Comparison of ENCODE assay signal across 18 cellular contexts in the genomic region with DNA sequence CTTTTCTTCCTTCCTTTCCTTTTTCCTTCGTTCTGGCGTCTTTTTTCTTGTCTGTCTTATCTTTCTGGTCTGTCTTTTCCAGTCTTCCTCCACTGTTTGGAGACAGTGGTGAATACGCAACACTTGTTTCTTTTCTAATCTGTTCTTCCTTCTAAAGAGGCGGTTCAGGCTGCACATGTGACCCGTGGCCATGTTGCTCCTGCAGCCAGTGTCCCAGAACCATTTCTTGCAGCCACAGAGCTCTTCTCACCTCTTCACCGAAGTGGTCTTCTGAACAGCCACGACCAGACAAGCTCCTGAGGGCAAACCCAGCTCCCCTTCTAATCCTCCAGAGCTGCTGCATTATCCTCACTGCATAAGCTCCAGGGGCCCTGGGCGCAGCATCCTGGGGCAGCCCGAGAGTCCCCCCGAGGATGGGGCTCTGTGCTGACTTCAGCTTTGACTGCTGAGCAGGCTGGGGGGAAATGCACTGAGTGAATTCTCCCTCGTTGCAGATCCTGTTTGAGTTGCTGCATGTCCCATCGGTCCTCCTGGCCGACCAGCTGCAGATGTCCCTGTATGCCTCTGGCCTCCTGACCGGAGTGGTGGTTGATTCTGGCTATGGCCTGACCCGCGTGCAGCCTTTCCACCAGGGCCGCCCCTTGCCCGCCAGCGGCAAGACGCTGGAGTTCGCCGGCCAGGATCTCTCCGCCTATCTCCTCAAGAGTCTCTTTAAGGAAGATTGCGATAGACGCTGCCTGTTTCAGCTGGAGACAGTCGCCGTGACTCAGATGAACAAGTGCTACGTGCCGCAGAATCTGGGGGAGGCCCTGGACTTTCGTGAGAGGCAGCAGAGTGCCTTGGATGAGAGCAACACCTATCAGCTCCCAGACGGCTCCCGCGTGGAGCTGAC.
DNase-seq lines count a peak whose midpoint lies in the region; ATAC-seq and TF ChIP-seq lines count a peak whose summit lies in the region.
"Had no signal": no experiment of that assay in that cellular context is flagged by ENCODE, and none has a peak within 500 bp of the region (broad histone marks: within the 10 kb centered on the region; RNA-seq: fewer than 3 reads in every experiment).

No MANE protein-coding gene starts in this region.

- no peaks in the 10 kb centered on the region for H4K20me1 ChIP-seq in GM23338 (replicated peaks; ENCODE audit: insufficient read depth)

- H3K4me3 ChIP-seq in GM23338, result no peak overlapping the region
- H3K4me3 ChIP-seq in parathyroid adenoma (ENCODE audit: low read depth, low read length), result no peak overlapping the region

- H3K9me2 ChIP-seq in GM23338 (ENCODE audit: insufficient read depth), result no peaks in the 10 kb centered on the region

- H3K36me3 ChIP-seq in GM23338 (ENCODE audit: insufficient read depth) (no peaks in the 10 kb centered on the region), parathyroid adenoma (ENCODE audit: control insufficient read depth, insufficient read depth, low read length) (no peaks in the 10 kb centered on the region)

- H3K4me1 Mint-ChIP-seq in GM23338, result peaks cover 7% of the 10 kb centered on the region; the same call in 2 of the 3 replicates

- H3K4me2 ChIP-seq in GM23338 (no peak overlapping the region), parathyroid adenoma (ENCODE audit: low read length) (no peak overlapping the region)
- H3K4me2 ChIP-seq: KMS-11 had no signal

- DNase-seq in GM23338 (ENCODE audit: low spot score) (no peak), RPMI7951 (ENCODE audit: low read depth) (peak; percentile 40), islet precursor cell (peak; percentile 24), erythroblast (lab: John Stamatoyannopoulos, UW) (no peak), NCI-H1930 (lab: John Stamatoyannopoulos, UW) (no peak), NCI-H446 (lab: John Stamatoyannopoulos, UW) (no peak)
- DNase-seq: AML-193; CD8-positive, alpha-beta T cell; DMS153; GF-D8; NCI-H1105; NCI-H2029 treated with DMSO at 0.1 percent for 48 hours; NCI-H2171; NCI-H524 treated with DMSO at 0.1 percent for 48 hours; SHP77 had no signal

- no peaks in the 10 kb centered on the region for H3K27me3 ChIP-seq in GM23338 (ENCODE audit: insufficient read depth)
- H3K27me3 ChIP-seq in parathyroid adenoma (ENCODE audit: control insufficient read depth, insufficient read depth, low read length), result no peaks in the 10 kb centered on the region

- H3K36me3 Mint-ChIP-seq in GM23338 (ENCODE audit: low read depth), result no peaks in the 10 kb centered on the region
- H3K36me3 Mint-ChIP-seq: CD8-positive, alpha-beta T cell had no signal

- no peak overlapping the region for H3K4me3 Mint-ChIP-seq in GM23338
- H3K4me3 Mint-ChIP-seq: CD8-positive, alpha-beta T cell had no signal

- TF ChIP-seq CTCF in GM23338 (conservative IDR thresholded peaks at IDR 0.05; ENCODE audit: low read depth in 2 of 2), result no peak
- TF ChIP-seq CTCF in parathyroid adenoma (IDR thresholded peaks at IDR 0.05), result no peak

- H3K9ac ChIP-seq in parathyroid adenoma, result no peak overlapping the region
- H3K9ac ChIP-seq: KMS-11 had no signal

- no peak for TF ChIP-seq POLR2A in erythroblast (IDR thresholded peaks at IDR 0.05; ENCODE audit: low read length)

- peak; percentile 52 for ATAC-seq in GM23338
- ATAC-seq in GM18868 (IDR thresholded peaks at IDR 0.05; ENCODE audit: unreplicated experiment), result no peak
- ATAC-seq: CD8-positive, alpha-beta T cell had no signal

- H3K4me1 ChIP-seq in GM23338 (ENCODE audit: insufficient read depth), result no peaks in the 10 kb centered on the region
- no peaks in the 10 kb centered on the region for H3K4me1 ChIP-seq in parathyroid adenoma

- H3K79me2 ChIP-seq in GM23338 (replicated peaks; ENCODE audit: insufficient read depth) (no peaks in the 10 kb centered on the region), parathyroid adenoma (no peaks in the 10 kb centered on the region)

- H3K27ac ChIP-seq in GM23338 (ENCODE audit: low read depth) (no peak overlapping the region), parathyroid adenoma (no peak overlapping the region)
- H3K27ac ChIP-seq: KMS-11 had no signal

- H3K9me3 Mint-ChIP-seq in GM23338, result no peaks in the 10 kb centered on the region
- H3K9me3 Mint-ChIP-seq: CD8-positive, alpha-beta T cell had no signal

- H2AFZ ChIP-seq in GM23338 (peak overlapping the region; percentile 89), parathyroid adenoma (peak overlapping the region; percentile 53)

- H3F3A ChIP-seq in GM23338 (replicated peaks; ENCODE audit: low read depth), result no peaks in the 10 kb centered on the region

- no peaks in the 10 kb centered on the region for H3K9me3 ChIP-seq in parathyroid adenoma (ENCODE audit: control insufficient read depth, low read length)

- no peak overlapping the region for H3K27ac Mint-ChIP-seq in GM23338
- H3K27ac Mint-ChIP-seq: CD8-positive, alpha-beta T cell had no signal

- H3K27me3 Mint-ChIP-seq in GM23338 (ENCODE audit: insufficient read depth, low read depth, poor library complexity), result no peaks in the 10 kb centered on the region

TF ChIP-seq in GM23338, 12 proteins besides CTCF, POLR2A, EP300 and RAD21:
- TF ChIP-seq NANOG (IDR thresholded peaks at IDR 0.05; ENCODE audit: borderline replicate concordance) (no peak), ZNF331 (CRISPR knock-in tag; IDR thresholded peaks at IDR 0.05; ENCODE audit: low read depth) (no peak)
- TF ChIP-seq, protein P1, sequence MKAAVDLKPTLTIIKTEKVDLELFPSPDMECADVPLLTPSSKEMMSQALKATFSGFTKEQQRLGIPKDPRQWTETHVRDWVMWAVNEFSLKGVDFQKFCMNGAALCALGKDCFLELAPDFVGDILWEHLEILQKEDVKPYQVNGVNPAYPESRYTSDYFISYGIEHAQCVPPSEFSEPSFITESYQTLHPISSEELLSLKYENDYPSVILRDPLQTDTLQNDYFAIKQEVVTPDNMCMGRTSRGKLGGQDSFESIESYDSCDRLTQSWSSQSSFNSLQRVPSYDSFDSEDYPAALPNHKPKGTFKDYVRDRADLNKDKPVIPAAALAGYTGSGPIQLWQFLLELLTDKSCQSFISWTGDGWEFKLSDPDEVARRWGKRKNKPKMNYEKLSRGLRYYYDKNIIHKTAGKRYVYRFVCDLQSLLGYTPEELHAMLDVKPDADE (IDR thresholded peaks at IDR 0.05), result no peak
TF ChIP-seq in GM23338: peak in this region for 0.

Comparison
In these comparisons a context has a peak if more than half of its experiments do, and no peak if none do; other contexts are left out.
1. DNase-seq: peak in RPMI7951 (single experiment) and islet precursor cell (single experiment); none in GM23338 (single experiment), erythroblast (0 of 2), NCI-H1930 (0 of 2) and NCI-H446 (0 of 2).